In genomic region chr16:16038950-16039349, GRCh38 we compare ENCODE assay signal across 23 cellular contexts.
DNase-seq lines count a peak whose midpoint lies in the region; ATAC-seq and TF ChIP-seq lines count a peak whose summit lies in the region.
"Had no signal": no experiment of that assay in that cellular context is flagged by ENCODE, and none has a peak within 500 bp of the region (broad histone marks: within the 10 kb centered on the region; RNA-seq: fewer than 3 reads in every experiment).

No MANE protein-coding gene starts in this region.

- H3K23ac ChIP-seq in mesendoderm (ENCODE audit: low read length) = no peak overlapping the region

- H3K4me3 ChIP-seq in thyroid gland (replicated peaks in 1 of 3) (no peak overlapping the region), PC-3 (ENCODE audit: low read length) (no peak overlapping the region), mesendoderm (ENCODE audit: low read length) (no peak overlapping the region)
- H3K4me3 ChIP-seq: adrenal gland, dorsolateral prefrontal cortex, GM23248, Peyer's patch, thoracic aorta had no signal

- TF ChIP-seq CTCF in thyroid gland (IDR thresholded peaks at IDR 0.05) = no peak
- TF ChIP-seq CTCF in PC-3 (conservative IDR thresholded peaks at IDR 0.05; ENCODE audit: low read depth, low read length) = no peak

- no peak for DNase-seq in T-helper 2 cell treated with Interferon-gamma antibody and Interleukin-4, amounts not matched to agents 5 μg/mL and 100 μg/mL, for 36 hours (ENCODE audit: low spot score)
- DNase-seq in T-helper 2 cell = no peak
- DNase-seq in NOMO-1 treated with dmso at 0.1 percent for 144 hours (lab: John Stamatoyannopoulos, UW; ENCODE audit: unreplicated experiment) = peak; percentile 37
- no peak for DNase-seq in activated T-helper 1 cell treated with anti-CD3 and anti-CD28 coated beads, Interleukin-12 subunit alpha, Interleukin-12 subunit beta, Interleukin-2, Interleukin-4 antibody, amounts not matched to agents 30 ng/mL and 10 ng/mL and 1 ng/mL, durations not matched to agents 14 hours and 24 hours and 36 hours (ENCODE audit: low spot score)
- DNase-seq in thyroid gland = no peak
- DNase-seq in COR-L47 (lab: John Stamatoyannopoulos, UW) = no peak
- no peak for DNase-seq in PC-3
- no peak for DNase-seq in mesendoderm
- DNase-seq: activated CD4-positive, CD25-positive, alpha-beta regulatory T cell; adrenal gland; DMS79 treated with DMSO at 0.1 percent for 48 hours; dorsolateral prefrontal cortex; GM23248; NCI-H1092 treated with DMSO at 0.1 percent for 48 hours; NCI-H2081 treated with DMSO at 0.1 percent for 48 hours; NCI-H510A treated with DMSO at 0.1 percent for 48 hours; Peyer's patch; retina; stimulated activated CD4-positive, alpha-beta T cell treated with anti-CD3 and anti-CD28 coated beads, Interleukin-12 subunit alpha, Interleukin-12 subunit beta, amount 100 ng/mL, for 4 hours had no signal

- H2AK5ac ChIP-seq in mesendoderm (ENCODE audit: low read length) = no peak overlapping the region

- POLR2A ChIA-PET in PC-3 (lab: Charles Lee; ENCODE audit: unreplicated experiment) = no interaction called here

- WGBS in thyroid gland, 2 donors = 78 to 89% methylated on average over 6 of the region's 6 CpGs
- WGBS in mesendoderm (ENCODE audit: extremely low coverage, insufficient coverage, low lambda C conversion rate) = 100% methylated on average over 1 of the region's 6 CpGs

- H2BK120ac ChIP-seq in mesendoderm (ENCODE audit: low read depth, low read length) = no peak overlapping the region

- H3F3A ChIP-seq in PC-3 (ENCODE audit: low read length, unreplicated experiment) = no peaks in the 10 kb centered on the region

- no peak for ATAC-seq in PC-3
- ATAC-seq: left lobe of liver, SK-N-SH treated with all-trans-retinoic acid at 6 μM for 48 hours had no signal

- H3K4ac ChIP-seq in mesendoderm (ENCODE audit: low read depth, low read length) = no peak overlapping the region

- no peaks in the 10 kb centered on the region for H3K79me1 ChIP-seq in mesendoderm (ENCODE audit: low read length)

- H3K27me3 ChIP-seq in thyroid gland (no peaks in the 10 kb centered on the region), PC-3 (ENCODE audit: low read length) (no peaks in the 10 kb centered on the region), mesendoderm (ENCODE audit: insufficient read depth, low read length, poor library complexity) (no peaks in the 10 kb centered on the region)
- H3K27me3 ChIP-seq: adrenal gland, dorsolateral prefrontal cortex, Peyer's patch had no signal

- H3K4me2 ChIP-seq in PC-3 (ENCODE audit: low read length) (no peak overlapping the region), mesendoderm (ENCODE audit: low read length) (no peak overlapping the region)

- no peak overlapping the region for H3K4me3 Mint-ChIP-seq in T-helper 2 cell treated with Interferon-gamma antibody and Interleukin-4, amounts not matched to agents 5 μg/mL and 100 μg/mL, for 36 hours
- no peak overlapping the region for H3K4me3 Mint-ChIP-seq in activated T-helper 1 cell treated with anti-CD3 and anti-CD28 coated beads, Interleukin-12 subunit alpha, Interleukin-12 subunit beta, Interleukin-2, Interleukin-4 antibody, amounts not matched to agents 30 ng/mL and 10 ng/mL and 1 ng/mL, durations not matched to agents 14 hours and 24 hours and 36 hours

- intact Hi-C loops in activated T-helper 1 cell treated with anti-CD3 and anti-CD28 coated beads, Interleukin-12 subunit alpha, Interleukin-12 subunit beta, Interleukin-2, Interleukin-4 antibody, amounts not matched to agents 30 ng/mL and 10 ng/mL and 1 ng/mL, durations not matched to agents 14 hours and 24 hours and 36 hours (cut with micrococcal nuclease) = no loop called here
- intact Hi-C loops in thyroid gland (cut with DNase I) (loop anchor here (10.0 kb wide), 1 partner anchor 46 kb away; no protein-coding TSS in a partner anchor), PC-3 (cut with micrococcal nuclease) (no loop called here)

- H3K36me3 Mint-ChIP-seq in T-helper 2 cell treated with Interferon-gamma antibody and Interleukin-4, amounts not matched to agents 5 μg/mL and 100 μg/mL, for 36 hours (ENCODE audit: low read depth) = peaks cover 50% of the 10 kb centered on the region
- peaks cover 44% of the 10 kb centered on the region for H3K36me3 Mint-ChIP-seq in activated T-helper 1 cell treated with anti-CD3 and anti-CD28 coated beads, Interleukin-12 subunit alpha, Interleukin-12 subunit beta, Interleukin-2, Interleukin-4 antibody, amounts not matched to agents 30 ng/mL and 10 ng/mL and 1 ng/mL, durations not matched to agents 14 hours and 24 hours and 36 hours (ENCODE audit: low read depth)

- peaks cover 12% of the 10 kb centered on the region for H3K4me1 Mint-ChIP-seq in T-helper 2 cell treated with Interferon-gamma antibody and Interleukin-4, amounts not matched to agents 5 μg/mL and 100 μg/mL, for 36 hours (ENCODE audit: low read depth)
- peaks cover 20% of the 10 kb centered on the region for H3K4me1 Mint-ChIP-seq in activated T-helper 1 cell treated with anti-CD3 and anti-CD28 coated beads, Interleukin-12 subunit alpha, Interleukin-12 subunit beta, Interleukin-2, Interleukin-4 antibody, amounts not matched to agents 30 ng/mL and 10 ng/mL and 1 ng/mL, durations not matched to agents 14 hours and 24 hours and 36 hours (ENCODE audit: low read depth)

- no peak overlapping the region for H2BK5ac ChIP-seq in mesendoderm (ENCODE audit: low read length)

- CTCF ChIA-PET in PC-3 (lab: Charles Lee) = no interaction called here

- H3K9ac ChIP-seq in PC-3 (ENCODE audit: low read length) = no peak overlapping the region
- H3K9ac ChIP-seq in mesendoderm (ENCODE audit: low read length) = no peak overlapping the region
- H3K9ac ChIP-seq: GM23248 had no signal

- no peak overlapping the region for H3K56ac ChIP-seq in mesendoderm (ENCODE audit: low read length)

- H3K4me1 ChIP-seq in thyroid gland (peaks cover 18 to 33% of the 10 kb centered on the region in 2 donors), PC-3 (ENCODE audit: insufficient read depth, low read length) (no peaks in the 10 kb centered on the region), mesendoderm (ENCODE audit: control insufficient read depth, low read depth, low read length) (no peaks in the 10 kb centered on the region)
- H3K4me1 ChIP-seq: adrenal gland, Peyer's patch had no signal

- no peak overlapping the region for H3K18ac ChIP-seq in mesendoderm (ENCODE audit: low read length)

- H4K5ac ChIP-seq in mesendoderm (ENCODE audit: low read length) = no peak overlapping the region

- H4K8ac ChIP-seq in mesendoderm (ENCODE audit: low read depth, low read length) = no peak overlapping the region

- H3K79me2 ChIP-seq in PC-3 (ENCODE audit: low read length) (no peaks in the 10 kb centered on the region), mesendoderm (ENCODE audit: control insufficient read depth, insufficient read depth, low read length) (no peaks in the 10 kb centered on the region)

- H3K27ac Mint-ChIP-seq in T-helper 2 cell treated with Interferon-gamma antibody and Interleukin-4, amounts not matched to agents 5 μg/mL and 100 μg/mL, for 36 hours = peak overlapping the region; percentile 43
- peak overlapping the region; percentile 69 for H3K27ac Mint-ChIP-seq in activated T-helper 1 cell treated with anti-CD3 and anti-CD28 coated beads, Interleukin-12 subunit alpha, Interleukin-12 subunit beta, Interleukin-2, Interleukin-4 antibody, amounts not matched to agents 30 ng/mL and 10 ng/mL and 1 ng/mL, durations not matched to agents 14 hours and 24 hours and 36 hours

- no peaks in the 10 kb centered on the region for H3K9me2 ChIP-seq in PC-3 (replicated peaks; ENCODE audit: low read length)

- H2BK15ac ChIP-seq in mesendoderm (replicated peaks; ENCODE audit: low read depth) = no peak overlapping the region

- H2AFZ ChIP-seq in PC-3 (ENCODE audit: low read length) = no peak overlapping the region
- H2AFZ ChIP-seq: GM23248 had no signal

- H4K20me1 ChIP-seq in PC-3 (ENCODE audit: low read length) = no peaks in the 10 kb centered on the region

- no TSS peak for BruUV-seq in PC-3 (replicated peaks; lab: Mats Ljungman, UMichigan)

- H3K27me3 Mint-ChIP-seq in T-helper 2 cell treated with Interferon-gamma antibody and Interleukin-4, amounts not matched to agents 5 μg/mL and 100 μg/mL, for 36 hours (ENCODE audit: low read depth) = no peaks in the 10 kb centered on the region
- H3K27me3 Mint-ChIP-seq in activated T-helper 1 cell treated with anti-CD3 and anti-CD28 coated beads, Interleukin-12 subunit alpha, Interleukin-12 subunit beta, Interleukin-2, Interleukin-4 antibody, amounts not matched to agents 30 ng/mL and 10 ng/mL and 1 ng/mL, durations not matched to agents 14 hours and 24 hours and 36 hours (ENCODE audit: insufficient read depth) = no peaks in the 10 kb centered on the region

- no peak for TF ChIP-seq POLR2A in thyroid gland (IDR thresholded peaks at IDR 0.05)

- no peaks in the 10 kb centered on the region for H3K9me3 Mint-ChIP-seq in T-helper 2 cell treated with Interferon-gamma antibody and Interleukin-4, amounts not matched to agents 5 μg/mL and 100 μg/mL, for 36 hours
- no peaks in the 10 kb centered on the region for H3K9me3 Mint-ChIP-seq in activated T-helper 1 cell treated with anti-CD3 and anti-CD28 coated beads, Interleukin-12 subunit alpha, Interleukin-12 subunit beta, Interleukin-2, Interleukin-4 antibody, amounts not matched to agents 30 ng/mL and 10 ng/mL and 1 ng/mL, durations not matched to agents 14 hours and 24 hours and 36 hours

- H3K27ac ChIP-seq in thyroid gland (peak overlapping the region in 2 of 3 donors; percentile 39 to 64), PC-3 (ENCODE audit: low read length) (no peak overlapping the region), mesendoderm (ENCODE audit: low read depth, low read length) (no peak overlapping the region)
- H3K27ac ChIP-seq: adrenal gland, dorsolateral prefrontal cortex, epithelial cell of prostate, GM23248, Peyer's patch, thoracic aorta had no signal

- H3K9me3 ChIP-seq in thyroid gland (no peaks in the 10 kb centered on the region), PC-3 (ENCODE audit: low read length) (no peaks in the 10 kb centered on the region)
- H3K9me3 ChIP-seq: adrenal gland, Peyer's patch, thoracic aorta had no signal

- peaks cover 27 to 30% of the 10 kb centered on the region in 2 donors for H3K36me3 ChIP-seq in thyroid gland
- peaks cover 11% of the 10 kb centered on the region; the same call in 1 of the 2 replicates for H3K36me3 ChIP-seq in PC-3 (ENCODE audit: low read depth, low read length)
- peaks cover 3% of the 10 kb centered on the region for H3K36me3 ChIP-seq in mesendoderm (ENCODE audit: control insufficient read depth, insufficient read depth, low read length)

Comparison
In these comparisons a context has a peak if more than half of its experiments do, and no peak if none do; other contexts are left out.
1. H3K27ac ChIP-seq: peak in thyroid gland (2 of 3); none in PC-3 (single experiment) and mesendoderm (single experiment).